ENCODE assay signal across 26 cellular contexts in genomic region chr1:173661271-173661670, GRCh38. TPM values are rescaled to one million over a fixed set of nuclear protein-coding genes. Genes with fewer than 3 reads are reported as not detected.
DNase-seq lines count a peak whose midpoint lies in the region; ATAC-seq, FAIRE-seq and TF ChIP-seq lines count a peak whose summit lies in the region.
"Had no signal": no experiment of that assay in that cellular context is flagged by ENCODE, and none has a peak within 500 bp of the region (broad histone marks: within the 10 kb centered on the region; RNA-seq: fewer than 3 reads in every experiment).

No MANE protein-coding gene starts in this region.

- H3K27ac Mint-ChIP-seq in stimulated activated naive B cell treated with anti-CD40 and anti-IgM and Interleukin-4, amounts not matched to agents 10 μg/mL and 1 μg/mL and 100 μg/mL, for 72 hours, result no peak overlapping the region
- H3K27ac Mint-ChIP-seq: CD8-positive, alpha-beta T cell had no signal

- dilution Hi-C loops in keratinocyte (cut with MboI; ENCODE audit: extremely low pct_ligation_motif_present, low sequenced_read_pairs), result no loop called here

- H3K4me1 Mint-ChIP-seq in stimulated activated naive B cell treated with anti-CD40 and anti-IgM and Interleukin-4, amounts not matched to agents 10 μg/mL and 1 μg/mL and 100 μg/mL, for 72 hours, result no peaks in the 10 kb centered on the region

- H3K36me3 ChIP-seq in K562 (ENCODE audit: control insufficient read depth, insufficient read depth, low read length) (no peaks in the 10 kb centered on the region), keratinocyte (ENCODE audit: control insufficient read depth in 2 of 2, extremely low read depth in 1 of 2, insufficient read depth in 2 of 2, low read length in 2 of 2) (no peaks in the 10 kb centered on the region)

- no peaks in the 10 kb centered on the region for H3K9me3 Mint-ChIP-seq in stimulated activated naive B cell treated with anti-CD40 and anti-IgM and Interleukin-4, amounts not matched to agents 10 μg/mL and 1 μg/mL and 100 μg/mL, for 72 hours

- POLR2A ChIA-PET in K562 (lab: Yijun Ruan, JAX), result no interaction called here

- 37% methylated on average over 1 of the region's 1 CpG for WGBS in K562 (ENCODE audit: insufficient coverage, low coverage, missing lambda C conversion rate)

- H3K9me1 ChIP-seq in K562 (ENCODE audit: control insufficient read depth, insufficient read depth, low read length) (no peaks in the 10 kb centered on the region), keratinocyte (ENCODE audit: control insufficient read depth, extremely low read depth, insufficient read depth, low read length) (no peaks in the 10 kb centered on the region)

- in situ Hi-C loops in K562 (cut with MboI), result no loop called here

- H3K27ac ChIP-seq in K562 (ENCODE audit: extremely low read depth, low read depth, low read length) (no peak overlapping the region), keratinocyte (ENCODE audit: control insufficient read depth, insufficient read depth, low read length) (no peak overlapping the region)
- H3K27ac ChIP-seq: GM23248 had no signal

- no peaks in the 10 kb centered on the region for H3K79me2 ChIP-seq in K562 (ENCODE audit: control insufficient read depth, insufficient read depth, low read length)
- no peaks in the 10 kb centered on the region for H3K79me2 ChIP-seq in keratinocyte (ENCODE audit: control insufficient read depth, insufficient read depth, low read length)

- CTCF ChIA-PET in K562 (lab: Yijun Ruan, JAX; ENCODE audit: low intra/inter-chr PET ratio), result no interaction called here

- no peaks in the 10 kb centered on the region for H4K20me1 ChIP-seq in K562 (replicated peaks; ENCODE audit: control insufficient read depth, insufficient read depth, low read length)
- no peaks in the 10 kb centered on the region for H4K20me1 ChIP-seq in keratinocyte (ENCODE audit: control insufficient read depth, extremely low read depth, insufficient read depth, low read length)

- no peak overlapping the region for H2AFZ ChIP-seq in K562 (ENCODE audit: low read depth, low read length)
- H2AFZ ChIP-seq in keratinocyte (ENCODE audit: control insufficient read depth, low read length), result no peak overlapping the region
- H2AFZ ChIP-seq: GM23248 had no signal

- peak; percentile 49; the same call in 1 of the 3 replicates for ATAC-seq in K562
- no peak for ATAC-seq in stimulated activated naive B cell treated with anti-CD40 and anti-IgM and Interleukin-4, amounts not matched to agents 10 μg/mL and 1 μg/mL and 100 μg/mL, for 72 hours (replicated peaks)
- ATAC-seq: CD8-positive, alpha-beta T cell; Panc1 had no signal

- peaks cover under 1% of the 10 kb centered on the region in 2 donors for H3K27me3 Mint-ChIP-seq in stimulated activated naive B cell treated with anti-CD40 and anti-IgM and Interleukin-4, amounts not matched to agents 10 μg/mL and 1 μg/mL and 100 μg/mL, for 72 hours

- TF ChIP-seq EP300 in K562 (IDR thresholded peaks at IDR 0.05; ENCODE audit: low read length), result no peak

- TF ChIP-seq RAD21 in K562 (CRISPR knock-in tag; conservative IDR thresholded peaks at IDR 0.05 in 1 of 2, IDR thresholded peaks at IDR 0.05 in 1 of 2), result no peak

- H3K4me3 Mint-ChIP-seq in stimulated activated naive B cell treated with anti-CD40 and anti-IgM and Interleukin-4, amounts not matched to agents 10 μg/mL and 1 μg/mL and 100 μg/mL, for 72 hours, result no peak overlapping the region
- H3K4me3 Mint-ChIP-seq: CD8-positive, alpha-beta T cell had no signal

- FAIRE-seq in D721Med (lab: Jason Lieb, UNC) (peak; percentile 94), K562 (lab: Jason Lieb, UNC) (no peak), keratinocyte (lab: Jason Lieb, UNC) (peak; percentile 84)

- H3K9me3 ChIP-seq in K562 (replicated peaks; ENCODE audit: control insufficient read depth, insufficient read depth, low read depth, low read length) (no peaks in the 10 kb centered on the region; the same call in 1 of the 2 replicates), keratinocyte (ENCODE audit: control insufficient read depth, low read depth, low read length) (no peaks in the 10 kb centered on the region)

- no TSS peak for BruUV-seq in K562 (replicated peaks; lab: Mats Ljungman, UMichigan)

- no peaks in the 10 kb centered on the region for H3K36me3 Mint-ChIP-seq in stimulated activated naive B cell treated with anti-CD40 and anti-IgM and Interleukin-4, amounts not matched to agents 10 μg/mL and 1 μg/mL and 100 μg/mL, for 72 hours
- H3K36me3 Mint-ChIP-seq: CD8-positive, alpha-beta T cell had no signal

- intact Hi-C loops in K562 (cut with micrococcal nuclease), result no loop called here

- H3K4me2 ChIP-seq in K562 (ENCODE audit: insufficient read depth, low read length) (no peak overlapping the region), keratinocyte (ENCODE audit: control insufficient read depth, extremely low read depth, insufficient read depth, low read depth, low read length) (peak overlapping the region; percentile 56)
- H3K4me2 ChIP-seq: SK-N-SH had no signal

- DNase-seq in D721Med (ENCODE audit: insufficient read length, low spot score), result no peak
- peak; percentile 77 for DNase-seq in NCI-H82 (lab: John Stamatoyannopoulos, UW)
- no peak for DNase-seq in K562 (ENCODE audit: extremely low read depth in 1 of 4, low spot score in 3 of 4)
- no peak for DNase-seq in keratinocyte (ENCODE audit: low read depth, low spot score)
- DNase-seq in stimulated activated naive B cell treated with anti-CD40 and anti-IgM and Interleukin-4, amounts not matched to agents 10 μg/mL and 1 μg/mL and 100 μg/mL, for 72 hours, result no peak
- no peak for DNase-seq in activated T-cell treated with anti-CD3 and anti-CD28 coated beads, Interleukin-2, amount 50 U/mL, for 48 hours
- DNase-seq in retina, result no peak
- DNase-seq: AML-193; C1 segment of cervical spinal cord; CD8-positive, alpha-beta T cell; DMS53; GF-D8; GM23248; HCEC 1CT; MM.1S; NCI-H1048; NCI-H1417 treated with DMSO at 0.1 percent for 48 hours; NCI-H187; NCI-H69; SIG-M5; SK-N-SH had no signal

- H3K27me3 ChIP-seq in K562 (ENCODE audit: control insufficient read depth in 2 of 2, insufficient read depth in 2 of 2, low read length in 2 of 2), result no peaks in the 10 kb centered on the region
- H3K27me3 ChIP-seq in keratinocyte (ENCODE audit: control insufficient read depth, extremely low read depth, insufficient read depth, low read length), result no peaks in the 10 kb centered on the region

- no peak for TF ChIP-seq POLR2A in K562 (conservative IDR thresholded peaks at IDR 0.05)

- H3K9ac ChIP-seq in K562 (ENCODE audit: insufficient read depth in 1 of 2, low read depth in 2 of 2, low read length in 2 of 2) (no peak overlapping the region), keratinocyte (ENCODE audit: control insufficient read depth, extremely low read depth, insufficient read depth, low read length) (no peak overlapping the region)
- H3K9ac ChIP-seq: GM23248, SK-N-SH had no signal

- no peak overlapping the region for H3K4me3 ChIP-seq in K562
- peak overlapping the region in 1 of 3 experiments; percentile 3 for H3K4me3 ChIP-seq in keratinocyte (ENCODE audit: control insufficient read depth in 2 of 3, extremely low read depth in 1 of 3, insufficient read depth in 2 of 3, low read depth in 1 of 3, low read length in 3 of 3)
- H3K4me3 ChIP-seq: GM23248 had no signal

- no peak for TF ChIP-seq CTCF in D721Med (IDR thresholded peaks at IDR 0.05; ENCODE audit: insufficient read depth, missing control alignments)
- no peak for TF ChIP-seq CTCF in K562 (IDR thresholded peaks at IDR 0.05 in 2 of 3, conservative IDR thresholded peaks at IDR 0.05 in 1 of 3; ENCODE audit: insufficient read depth in 2 of 3, low read depth in 1 of 3, low read length in 3 of 3)
- TF ChIP-seq CTCF in keratinocyte (optimal IDR thresholded peaks at IDR 0.05 in 1 of 3, IDR thresholded peaks at IDR 0.05 in 1 of 3, conservative IDR thresholded peaks at IDR 0.05 in 1 of 3; ENCODE audit: extremely low read depth in 1 of 3, insufficient read depth in 2 of 3, low read length in 3 of 3), result no peak

- H3K4me1 ChIP-seq in K562 (replicated peaks in 1 of 2; ENCODE audit: control insufficient read depth in 2 of 2, insufficient read depth in 2 of 2, low read length in 2 of 2) (no peaks in the 10 kb centered on the region), keratinocyte (ENCODE audit: control insufficient read depth, extremely low read depth, insufficient read depth, low read length) (peaks cover 20% of the 10 kb centered on the region)

RNA-seq across cellular contexts. Expression of gene ANKRD45, which starts 8.4 kb away (rescaled TPM):
- 0.39 TPM in 1 of 2 replicates, not detected in the other for total RNA-seq in K562 (2011; cell fraction: chromatin; rRNA removed; ENCODE audit: low replicate concordance)
- total RNA-seq in K562 (2011; cell fraction: nucleolus; rRNA removed), result 0.17 TPM in 1 of 2 replicates, not detected in the other
- total RNA-seq in K562 (2011; cell fraction: nucleoplasm; rRNA removed), result not detected in 2 replicates
- total RNA-seq in K562 (2014; rRNA removed) (0.12 TPM in 1 of 2 replicates, not detected in the other), K562 (2014; rRNA removed; fragmentation: Illumina TruSeq; extraction: Trizol) (0.11 and 0.26 TPM in 2 replicates), K562 (2015; rRNA removed; fragmentation: Illumina TruSeq; extraction: Trizol) (0.11 and 0.49 TPM in 2 replicates), K562 (2021) (0.11 TPM in 1 of 2 replicates, not detected in the other)
- polyA plus RNA-seq in K562 (2011; rRNA removed) (0.21 and 0.66 TPM in 2 replicates), K562 (2014; fragmentation: Illumina TruSeq; extraction: Trizol) (0.14 TPM in 1 of 2 replicates, not detected in the other), K562 (2014; fragmentation: Nextera tagmentation; extraction: Ambion mirVana) (under 1 TPM; 0.10 to 0.29 TPM), K562 (2014; rRNA removed) (0.18 and 0.30 TPM in 2 replicates), keratinocyte (0.11 to 0.18 TPM (median 0.15 TPM) in 3 replicates)
- polyA plus RNA-seq in K562 (2011; cell fraction: cytosol; rRNA removed), result 0.03 and 0.32 TPM in 2 replicates
- 0.09 and 0.27 TPM in 2 replicates for polyA plus RNA-seq in K562 (2011; cell fraction: nucleus; rRNA removed)
- polyA plus RNA-seq in K562 (2012), result 0.30 and 0.54 TPM in 2 replicates
- polyA minus RNA-seq in K562 (2011; rRNA and poly(A)+ RNA removed), result 0.33 TPM in 1 of 2 replicates, not detected in the other
- polyA minus RNA-seq in K562 (2011; cell fraction: cytosol; rRNA and poly(A)+ RNA removed), result not detected in 2 replicates
- 0.56 TPM in 1 of 2 replicates, not detected in the other for polyA minus RNA-seq in K562 (2011; cell fraction: nucleus; rRNA and poly(A)+ RNA removed)
- polyA plus RNA-seq in keratinocyte (2011; ENCODE audit: low read depth), result 0.24 TPM
- polyA plus RNA-seq in keratinocyte (2011; cell fraction: cytosol; rRNA removed), result 0.21 and 0.24 TPM in 2 replicates
- polyA plus RNA-seq in keratinocyte (2011; cell fraction: nucleus; rRNA removed), result 0.11 and 0.24 TPM in 2 replicates
- polyA plus RNA-seq in keratinocyte (2012; ENCODE audit: low replicate concordance), result 0.10 and 0.11 TPM in 2 replicates
- polyA minus RNA-seq in keratinocyte, result 0.22 to 0.33 TPM in 2 of 3 replicates, not detected in the other
- not detected for polyA minus RNA-seq in keratinocyte (2011; cell fraction: cytosol; rRNA and poly(A)+ RNA removed)
- 0.42 TPM in 1 of 2 replicates, not detected in the other for polyA minus RNA-seq in keratinocyte (2011; cell fraction: nucleus; rRNA and poly(A)+ RNA removed)
- total RNA-seq: CD8-positive, alpha-beta T cell; GM23248; LHCN-M2; NCI-H460 had no signal

RNA-seq across cellular contexts. Expression of gene TEX50, which starts 26.1 kb away (rescaled TPM):
- total RNA-seq in K562 (2011; cell fraction: chromatin; rRNA removed; ENCODE audit: low replicate concordance), result not detected in 2 replicates
- not detected in 2 replicates for total RNA-seq in K562 (2011; cell fraction: nucleolus; rRNA removed)
- total RNA-seq in K562 (2011; cell fraction: nucleoplasm; rRNA removed), result not detected in 2 replicates
- total RNA-seq in K562 (2014; rRNA removed) (not detected in 2 replicates), K562 (2014; rRNA removed; fragmentation: Illumina TruSeq; extraction: Trizol) (not detected in 2 replicates), K562 (2015; rRNA removed; fragmentation: Illumina TruSeq; extraction: Trizol) (not detected in 2 replicates), K562 (2021) (not detected in 2 replicates)
- polyA plus RNA-seq in K562 (2011; rRNA removed) (not detected in 2 replicates), K562 (2014; fragmentation: Illumina TruSeq; extraction: Trizol) (not detected in 2 replicates), K562 (2014; fragmentation: Nextera tagmentation; extraction: Ambion mirVana) (not detected), K562 (2014; rRNA removed) (not detected in 2 replicates), keratinocyte (not detected in 3 replicates)
- polyA plus RNA-seq in K562 (2011; cell fraction: cytosol; rRNA removed), result not detected in 2 replicates
- polyA plus RNA-seq in K562 (2011; cell fraction: nucleus; rRNA removed), result not detected in 2 replicates
- not detected in 2 replicates for polyA plus RNA-seq in K562 (2012)
- polyA minus RNA-seq in K562 (2011; rRNA and poly(A)+ RNA removed), result not detected in 2 replicates
- polyA minus RNA-seq in K562 (2011; cell fraction: cytosol; rRNA and poly(A)+ RNA removed), result not detected in 2 replicates
- polyA minus RNA-seq in K562 (2011; cell fraction: nucleus; rRNA and poly(A)+ RNA removed), result not detected in 2 replicates
- not detected for polyA plus RNA-seq in keratinocyte (2011; ENCODE audit: low read depth)
- polyA plus RNA-seq in keratinocyte (2011; cell fraction: cytosol; rRNA removed), result not detected in 2 replicates
- not detected in 2 replicates for polyA plus RNA-seq in keratinocyte (2011; cell fraction: nucleus; rRNA removed)
- polyA plus RNA-seq in keratinocyte (2012; ENCODE audit: low replicate concordance), result not detected in 2 replicates
- polyA minus RNA-seq in keratinocyte, result not detected in 3 replicates
- not detected for polyA minus RNA-seq in keratinocyte (2011; cell fraction: cytosol; rRNA and poly(A)+ RNA removed)
- not detected in 2 replicates for polyA minus RNA-seq in keratinocyte (2011; cell fraction: nucleus; rRNA and poly(A)+ RNA removed)
- total RNA-seq: A172; CD8-positive, alpha-beta T cell; GM23248; LHCN-M2; NCI-H460 had no signal
- polyA plus RNA-seq: AG04450, GM23248, SK-N-SH had no signal

RNA-seq across cellular contexts. Expression of gene KLHL20, which starts 53.5 kb away (rescaled TPM):
- total RNA-seq in K562 (2011; cell fraction: chromatin; rRNA removed; ENCODE audit: low replicate concordance), result 42.3 and 64.2 TPM in 2 replicates
- total RNA-seq in K562 (2011; cell fraction: nucleolus; rRNA removed), result 16.8 and 25.0 TPM in 2 replicates
- total RNA-seq in K562 (2011; cell fraction: nucleoplasm; rRNA removed), result 26.9 and 30.0 TPM in 2 replicates
- 14.1 and 15.0 TPM in 2 replicates for total RNA-seq in K562 (2014; rRNA removed)
- 19.5 and 22.2 TPM in 2 replicates for total RNA-seq in K562 (2014; rRNA removed; fragmentation: Illumina TruSeq; extraction: Trizol)
- 18.5 and 21.7 TPM in 2 replicates for total RNA-seq in K562 (2015; rRNA removed; fragmentation: Illumina TruSeq; extraction: Trizol)
- 16.8 and 17.4 TPM in 2 replicates for total RNA-seq in K562 (2021)
- polyA plus RNA-seq in K562 (2011; rRNA removed), result 20.4 and 22.3 TPM in 2 replicates
- polyA plus RNA-seq in K562 (2011; cell fraction: cytosol; rRNA removed), result 7.8 and 16.9 TPM in 2 replicates
- polyA plus RNA-seq in K562 (2011; cell fraction: nucleus; rRNA removed), result 13.1 and 23.2 TPM in 2 replicates
- 13.2 and 15.0 TPM in 2 replicates for polyA plus RNA-seq in K562 (2012)
- 19.8 and 23.2 TPM in 2 replicates for polyA plus RNA-seq in K562 (2014; fragmentation: Illumina TruSeq; extraction: Trizol)
- polyA plus RNA-seq in K562 (2014; fragmentation: Nextera tagmentation; extraction: Ambion mirVana), result 10 to 100 TPM in 1 of 2 experiments, 1 to 10 TPM in 1; 8.9 to 10.3 TPM
- polyA plus RNA-seq in K562 (2014; rRNA removed), result 15.4 and 16.5 TPM in 2 replicates
- polyA minus RNA-seq in K562 (2011; rRNA and poly(A)+ RNA removed), result 32.9 and 42.3 TPM in 2 replicates
- 8.1 and 9.7 TPM in 2 replicates for polyA minus RNA-seq in K562 (2011; cell fraction: cytosol; rRNA and poly(A)+ RNA removed)
- polyA minus RNA-seq in K562 (2011; cell fraction: nucleus; rRNA and poly(A)+ RNA removed), result 14.4 and 30.8 TPM in 2 replicates
- polyA plus RNA-seq in keratinocyte, result 12.9 to 17.4 TPM (median 16.6 TPM) in 3 replicates
- polyA plus RNA-seq in keratinocyte (2011; ENCODE audit: low read depth), result 10.7 TPM
- 8.7 and 13.9 TPM in 2 replicates for polyA plus RNA-seq in keratinocyte (2011; cell fraction: cytosol; rRNA removed)
- 22.0 and 29.7 TPM in 2 replicates for polyA plus RNA-seq in keratinocyte (2011; cell fraction: nucleus; rRNA removed)
- polyA plus RNA-seq in keratinocyte (2012; ENCODE audit: low replicate concordance), result 11.3 and 12.6 TPM in 2 replicates
- 16.9 to 20.9 TPM (median 20.3 TPM) in 3 replicates for polyA minus RNA-seq in keratinocyte
- polyA minus RNA-seq in keratinocyte (2011; cell fraction: cytosol; rRNA and poly(A)+ RNA removed), result 6.9 TPM
- polyA minus RNA-seq in keratinocyte (2011; cell fraction: nucleus; rRNA and poly(A)+ RNA removed), result 16.9 and 31.5 TPM in 2 replicates

RNA-seq across cellular contexts. Expression of gene SLC9C2, which starts 58.4 kb away (rescaled TPM):
- not detected in 2 replicates for total RNA-seq in K562 (2011; cell fraction: chromatin; rRNA removed; ENCODE audit: low replicate concordance)
- total RNA-seq in K562 (2011; cell fraction: nucleolus; rRNA removed), result not detected in 2 replicates
- total RNA-seq in K562 (2011; cell fraction: nucleoplasm; rRNA removed), result not detected in 2 replicates
- total RNA-seq in K562 (2014; rRNA removed), result 0.37 TPM in 1 of 2 replicates, not detected in the other
- total RNA-seq in K562 (2014; rRNA removed; fragmentation: Illumina TruSeq; extraction: Trizol), result 0.11 and 0.29 TPM in 2 replicates
- total RNA-seq in K562 (2015; rRNA removed; fragmentation: Illumina TruSeq; extraction: Trizol), result 0.19 and 0.22 TPM in 2 replicates
- not detected in 2 replicates for total RNA-seq in K562 (2021)
- polyA plus RNA-seq in K562 (2011; rRNA removed), result 0.07 TPM in 1 of 2 replicates, not detected in the other
- 0.13 TPM in 1 of 2 replicates, not detected in the other for polyA plus RNA-seq in K562 (2011; cell fraction: cytosol; rRNA removed)
- 0.06 TPM in 1 of 2 replicates, not detected in the other for polyA plus RNA-seq in K562 (2011; cell fraction: nucleus; rRNA removed)
- polyA plus RNA-seq in K562 (2012), result 0.12 and 0.42 TPM in 2 replicates
- polyA plus RNA-seq in K562 (2014; fragmentation: Illumina TruSeq; extraction: Trizol), result not detected in 2 replicates
- under 1 TPM; 0.13 to 0.18 TPM for polyA plus RNA-seq in K562 (2014; fragmentation: Nextera tagmentation; extraction: Ambion mirVana)
- polyA plus RNA-seq in K562 (2014; rRNA removed), result 0.05 TPM in 1 of 2 replicates, not detected in the other
- polyA minus RNA-seq in K562 (2011; rRNA and poly(A)+ RNA removed), result 0.27 TPM in 1 of 2 replicates, not detected in the other
- not detected in 2 replicates for polyA minus RNA-seq in K562 (2011; cell fraction: cytosol; rRNA and poly(A)+ RNA removed)
- 1.6 TPM in 1 of 2 replicates, not detected in the other for polyA minus RNA-seq in K562 (2011; cell fraction: nucleus; rRNA and poly(A)+ RNA removed)
- polyA plus RNA-seq in keratinocyte, result not detected in 3 replicates
- polyA plus RNA-seq in keratinocyte (2011; ENCODE audit: low read depth), result not detected
- polyA plus RNA-seq in keratinocyte (2011; cell fraction: cytosol; rRNA removed), result not detected in 2 replicates
- not detected in 2 replicates for polyA plus RNA-seq in keratinocyte (2011; cell fraction: nucleus; rRNA removed)
- not detected in 2 replicates for polyA plus RNA-seq in keratinocyte (2012; ENCODE audit: low replicate concordance)
- polyA minus RNA-seq in keratinocyte, result not detected in 3 replicates
- not detected for polyA minus RNA-seq in keratinocyte (2011; cell fraction: cytosol; rRNA and poly(A)+ RNA removed)
- polyA minus RNA-seq in keratinocyte (2011; cell fraction: nucleus; rRNA and poly(A)+ RNA removed), result not detected in 2 replicates
- total RNA-seq: A172; CD8-positive, alpha-beta T cell; GM23248; LHCN-M2; NCI-H460 had no signal
- polyA plus RNA-seq: AG04450, GM23248, SK-N-SH had no signal
